2 cellular contexts compared by ENCODE assay signal in the genomic region with DNA sequence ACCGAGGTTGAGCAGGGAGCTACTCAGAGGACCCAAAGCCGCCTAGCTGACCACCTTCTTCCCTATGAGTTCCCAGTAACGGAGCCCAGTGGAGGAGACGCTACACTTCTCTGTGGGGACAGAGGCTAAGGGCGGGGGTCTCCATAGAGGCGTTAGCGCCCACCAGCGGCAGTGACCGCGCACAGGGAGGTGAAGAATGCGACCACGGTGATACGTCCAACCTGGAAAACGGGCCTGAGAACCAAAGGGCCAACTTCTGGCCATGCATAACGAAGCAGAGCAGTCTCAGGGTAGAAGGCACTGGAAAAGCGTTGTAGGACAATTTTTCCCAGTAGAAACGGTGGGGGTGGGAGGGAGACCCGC.
A peak's percentile ranks its signal among the peaks of the same experiment; 100 is the strongest.
TF ChIP-seq lines count a peak whose summit lies in the region.

No MANE protein-coding gene starts in this region.

TF ChIP-seq in HCT116, 20 proteins besides CTCF, POLR2A, EP300 and RAD21:
- no peak for TF ChIP-seq ATF3 (IDR thresholded peaks at IDR 0.05)
- no peak for TF ChIP-seq POLR2AphosphoS5 (IDR thresholded peaks at IDR 0.05; ENCODE audit: low read depth, low read length)
- TF ChIP-seq ZFX (IDR thresholded peaks at IDR 0.05) = no peak
- no peak for TF ChIP-seq EZH2 (IDR thresholded peaks at IDR 0.05)
- no peak for TF ChIP-seq EZH2phosphoT487 (IDR thresholded peaks at IDR 0.05; ENCODE audit: borderline replicate concordance)
- TF ChIP-seq CEBPB (IDR thresholded peaks at IDR 0.05; ENCODE audit: low read depth) = no peak
- TF ChIP-seq ELF1 (IDR thresholded peaks at IDR 0.05; ENCODE audit: borderline replicate concordance, low read depth) = no peak
- no peak for TF ChIP-seq ZNF274 (IDR thresholded peaks at IDR 0.05; ENCODE audit: low read depth, low read length)
- TF ChIP-seq MAX (IDR thresholded peaks at IDR 0.05) = no peak
- no peak for TF ChIP-seq YY1 (IDR thresholded peaks at IDR 0.05; ENCODE audit: extremely low read depth, insufficient replicate concordance, low read depth, low read length)
- TF ChIP-seq SP1 (IDR thresholded peaks at IDR 0.05; ENCODE audit: low read depth) = no peak
- TF ChIP-seq TCF7L2 (IDR thresholded peaks at IDR 0.05; ENCODE audit: borderline replicate concordance, extremely low read depth, insufficient read depth, insufficient read length) = no peak
- TF ChIP-seq CBX3 (IDR thresholded peaks at IDR 0.05; ENCODE audit: low read depth) = no peak

TF ChIP-seq in HepG2, 621 proteins besides CTCF, POLR2A, EP300 and RAD21:
- TF ChIP-seq NR2F2 (IDR thresholded peaks at IDR 0.05; ENCODE audit: borderline replicate concordance, low read depth) (no peak), WIZ (CRISPR knock-in tag; IDR thresholded peaks at IDR 0.05) (no peak), ZNF234 (CRISPR knock-in tag; conservative IDR thresholded peaks at IDR 0.05) (no peak), ZNF713 (CRISPR knock-in tag; IDR thresholded peaks at IDR 0.05) (no peak), HNRNPLL (IDR thresholded peaks at IDR 0.05; ENCODE audit: low read depth, low read length, poor library complexity, severe bottlenecking) (no peak), ZNF430 (CRISPR knock-in tag; IDR thresholded peaks at IDR 0.05) (peak; percentile 52; the same call in 1 of the 2 replicates), ZBTB20 (CRISPR knock-in tag; IDR thresholded peaks at IDR 0.05; ENCODE audit: borderline replicate concordance, low read depth) (no peak), CREBL2 (CRISPR knock-in tag; IDR thresholded peaks at IDR 0.05; ENCODE audit: borderline replicate concordance) (no peak), ZNF605 (CRISPR knock-in tag; IDR thresholded peaks at IDR 0.05) (0 out of 2 replicates have a peak, but pooled peaks have one; percentile 32), MAFF (IDR thresholded peaks at IDR 0.05; ENCODE audit: low read depth, low read length) (no peak), ZNF382 (CRISPR knock-in tag; IDR thresholded peaks at IDR 0.05; ENCODE audit: borderline replicate concordance) (no peak), ZFP36L2 (CRISPR knock-in tag; IDR thresholded peaks at IDR 0.05) (no peak), ZFAT (CRISPR knock-in tag; conservative IDR thresholded peaks at IDR 0.05) (no peak), MED13 (CRISPR knock-in tag; IDR thresholded peaks at IDR 0.05) (0 out of 2 replicates have a peak, but pooled peaks have one; percentile 0), ZNF790 (CRISPR knock-in tag; IDR thresholded peaks at IDR 0.05; ENCODE audit: borderline replicate concordance) (no peak), ZNF18 (CRISPR knock-in tag; IDR thresholded peaks at IDR 0.05; ENCODE audit: insufficient replicate concordance) (peak; percentile 32), TBX2 (CRISPR knock-in tag; IDR thresholded peaks at IDR 0.05; ENCODE audit: borderline replicate concordance) (no peak), ZBTB21 (CRISPR knock-in tag; IDR thresholded peaks at IDR 0.05) (no peak), ZNF639 (CRISPR knock-in tag; conservative IDR thresholded peaks at IDR 0.05) (no peak), MYNN (CRISPR knock-in tag; IDR thresholded peaks at IDR 0.05; ENCODE audit: low read depth) (no peak), PITX1 (CRISPR knock-in tag; IDR thresholded peaks at IDR 0.05) (0 out of 2 replicates have a peak, but pooled peaks have one; percentile 2), ZNF644 (CRISPR knock-in tag; IDR thresholded peaks at IDR 0.05; ENCODE audit: low read depth) (no peak), FOXM1 (CRISPR knock-in tag; IDR thresholded peaks at IDR 0.05) (no peak), MTA1 (CRISPR knock-in tag; IDR thresholded peaks at IDR 0.05; ENCODE audit: borderline replicate concordance) (no peak)
- TF ChIP-seq, protein P1, sequence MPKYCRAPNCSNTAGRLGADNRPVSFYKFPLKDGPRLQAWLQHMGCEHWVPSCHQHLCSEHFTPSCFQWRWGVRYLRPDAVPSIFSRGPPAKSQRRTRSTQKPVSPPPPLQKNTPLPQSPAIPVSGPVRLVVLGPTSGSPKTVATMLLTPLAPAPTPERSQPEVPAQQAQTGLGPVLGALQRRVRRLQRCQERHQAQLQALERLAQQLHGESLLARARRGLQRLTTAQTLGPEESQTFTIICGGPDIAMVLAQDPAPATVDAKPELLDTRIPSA (CRISPR knock-in tag; IDR thresholded peaks at IDR 0.05; ENCODE audit: borderline replicate concordance) = no peak
